8 cellular contexts compared by ENCODE assay signal in genomic region chr7:71735961-71736556, GRCh38.
DNase-seq lines count a peak whose midpoint lies in the region; ATAC-seq, FAIRE-seq and TF ChIP-seq lines count a peak whose summit lies in the region.

No MANE protein-coding gene starts in this region.

- POLR2A ChIA-PET in HEK293 (lab: Yijun Ruan, JAX), result no interaction called here

- TF ChIP-seq CTCF in HEK293 (tag by site-specific recombination; IDR thresholded peaks at IDR 0.05) (peak; percentile 19; the same call in 1 of the 2 replicates), omental fat pad (IDR thresholded peaks at IDR 0.05) (peak in 2 of 3 donors; percentile 37 to 40)

- no peak for FAIRE-seq in frontal cortex (lab: Jason Lieb, UNC)

- no peak overlapping the region for H3K27ac ChIP-seq in HEK293 (ENCODE audit: extremely low read depth, low read depth, low read length)

- H3K9me3 ChIP-seq in HEK293 (ENCODE audit: control insufficient read depth, insufficient read depth, low read depth, low read length), result no peaks in the 10 kb centered on the region

- CTCF ChIA-PET in HEK293 (lab: Yijun Ruan, JAX), result interaction anchor here (0.5 to 2.1 kb wide), 9 partner anchors 9 to 913 kb away, joined by 3 to 15 read pairs (median 4); no protein-coding TSS in a partner anchor

- peak; percentile 54 for DNase-seq in DMS53 treated with DMSO at 0.1 percent for 48 hours (lab: John Stamatoyannopoulos, UW; ENCODE audit: unreplicated experiment)
- peak; percentile 62 for DNase-seq in NCI-H748 (lab: John Stamatoyannopoulos, UW; ENCODE audit: unreplicated experiment)
- peak; percentile 58 to 59 for DNase-seq in activated T-cell treated with anti-CD3 and anti-CD28 coated beads, Interleukin-2, amount 50 U/mL, for 48 hours
- peak; percentile 49 to 54 for DNase-seq in frontal cortex (ENCODE audit: low spot score in 2 of 2)
- DNase-seq in omental fat pad (ENCODE audit: low spot score), result peak; percentile 67

- no peak for ATAC-seq in omental fat pad (ENCODE audit: low FRiP score)
- ATAC-seq in GM19324 (IDR thresholded peaks at IDR 0.05; ENCODE audit: low FRiP score, unreplicated experiment), result no peak
- ATAC-seq in HG02763 (IDR thresholded peaks at IDR 0.05; ENCODE audit: unreplicated experiment), result no peak

- H3K36me3 ChIP-seq in HEK293 (ENCODE audit: control insufficient read depth in 2 of 2, insufficient read depth in 1 of 2, low read length in 2 of 2), result no peaks in the 10 kb centered on the region

- H3K4me3 ChIP-seq in HEK293 (ENCODE audit: low read depth, low read length), result no peak overlapping the region

- no peaks in the 10 kb centered on the region for H3K4me1 ChIP-seq in HEK293 (ENCODE audit: control insufficient read depth, insufficient read depth, low read length)

TF ChIP-seq in HEK293, 187 proteins besides CTCF, POLR2A, EP300 and RAD21:
- TF ChIP-seq, protein P1, sequence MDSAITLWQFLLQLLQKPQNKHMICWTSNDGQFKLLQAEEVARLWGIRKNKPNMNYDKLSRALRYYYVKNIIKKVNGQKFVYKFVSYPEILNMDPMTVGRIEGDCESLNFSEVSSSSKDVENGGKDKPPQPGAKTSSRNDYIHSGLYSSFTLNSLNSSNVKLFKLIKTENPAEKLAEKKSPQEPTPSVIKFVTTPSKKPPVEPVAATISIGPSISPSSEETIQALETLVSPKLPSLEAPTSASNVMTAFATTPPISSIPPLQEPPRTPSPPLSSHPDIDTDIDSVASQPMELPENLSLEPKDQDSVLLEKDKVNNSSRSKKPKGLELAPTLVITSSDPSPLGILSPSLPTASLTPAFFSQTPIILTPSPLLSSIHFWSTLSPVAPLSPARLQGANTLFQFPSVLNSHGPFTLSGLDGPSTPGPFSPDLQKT (IDR thresholded peaks at IDR 0.05; ENCODE audit: borderline replicate concordance, low read depth, low read length), result no peak
- TF ChIP-seq ZNF654 (tag by site-specific recombination; IDR thresholded peaks at IDR 0.05; ENCODE audit: low read depth) (peak; percentile 69), KLF7 (tag by site-specific recombination; IDR thresholded peaks at IDR 0.05; ENCODE audit: borderline replicate concordance) (no peak), ZNF777 (tag by site-specific recombination; IDR thresholded peaks at IDR 0.05; ENCODE audit: borderline replicate concordance) (no peak), SETDB1 (IDR thresholded peaks at IDR 0.05; ENCODE audit: insufficient read length, low read length) (no peak), ZNF571 (tag by site-specific recombination; IDR thresholded peaks at IDR 0.05) (no peak), ZNF544 (tag by site-specific recombination; IDR thresholded peaks at IDR 0.05) (no peak)
- TF ChIP-seq, protein P2, sequence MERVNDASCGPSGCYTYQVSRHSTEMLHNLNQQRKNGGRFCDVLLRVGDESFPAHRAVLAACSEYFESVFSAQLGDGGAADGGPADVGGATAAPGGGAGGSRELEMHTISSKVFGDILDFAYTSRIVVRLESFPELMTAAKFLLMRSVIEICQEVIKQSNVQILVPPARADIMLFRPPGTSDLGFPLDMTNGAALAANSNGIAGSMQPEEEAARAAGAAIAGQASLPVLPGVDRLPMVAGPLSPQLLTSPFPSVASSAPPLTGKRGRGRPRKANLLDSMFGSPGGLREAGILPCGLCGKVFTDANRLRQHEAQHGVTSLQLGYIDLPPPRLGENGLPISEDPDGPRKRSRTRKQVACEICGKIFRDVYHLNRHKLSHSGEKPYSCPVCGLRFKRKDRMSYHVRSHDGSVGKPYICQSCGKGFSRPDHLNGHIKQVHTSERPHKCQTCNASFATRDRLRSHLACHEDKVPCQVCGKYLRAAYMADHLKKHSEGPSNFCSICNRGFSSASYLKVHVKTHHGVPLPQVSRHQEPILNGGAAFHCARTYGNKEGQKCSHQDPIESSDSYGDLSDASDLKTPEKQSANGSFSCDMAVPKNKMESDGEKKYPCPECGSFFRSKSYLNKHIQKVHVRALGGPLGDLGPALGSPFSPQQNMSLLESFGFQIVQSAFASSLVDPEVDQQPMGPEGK (tag by site-specific recombination; IDR thresholded peaks at IDR 0.05), result no peak
- TF ChIP-seq, protein P3, sequence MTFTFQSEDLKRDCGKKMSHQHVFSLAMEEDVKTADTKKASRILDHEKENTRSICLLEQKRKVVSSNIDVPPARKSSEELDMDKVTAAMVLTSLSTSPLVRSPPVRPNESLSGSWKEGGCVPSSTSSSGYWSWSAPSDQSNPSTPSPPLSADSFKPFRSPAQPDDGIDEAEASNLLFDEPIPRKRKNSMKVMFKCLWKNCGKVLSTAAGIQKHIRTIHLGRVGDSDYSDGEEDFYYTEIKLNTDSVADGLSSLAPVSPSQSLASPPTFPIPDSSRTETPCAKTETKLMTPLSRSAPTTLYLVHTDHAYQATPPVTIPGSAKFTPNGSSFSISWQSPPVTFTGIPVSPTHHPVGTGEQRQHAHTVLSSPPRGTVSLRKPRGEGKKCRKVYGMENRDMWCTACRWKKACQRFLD (tag by site-specific recombination; IDR thresholded peaks at IDR 0.05), result no peak
